In genomic region chr9:38286357-38286756, GRCh38 we compare ENCODE assay signal across 2 cellular contexts.
TF ChIP-seq lines count a peak whose summit lies in the region.

No MANE protein-coding gene starts in this region.

TF ChIP-seq in HepG2, 621 proteins besides CTCF, POLR2A, EP300 and RAD21:
- TF ChIP-seq ZNF629 (CRISPR knock-in tag; conservative IDR thresholded peaks at IDR 0.05) (0 out of 2 replicates have a peak, but pooled peaks have one; percentile 37), NR2F2 (IDR thresholded peaks at IDR 0.05; ENCODE audit: borderline replicate concordance, low read depth) (no peak)

TF ChIP-seq in H1, 55 proteins besides CTCF, POLR2A, EP300 and RAD21:
- no peak for TF ChIP-seq KDM4A (IDR thresholded peaks at IDR 0.05; ENCODE audit: low read depth, low read length, severe bottlenecking)
- TF ChIP-seq KDM1A (IDR thresholded peaks at IDR 0.05; ENCODE audit: borderline replicate concordance, low read length): peak; percentile 57; the same call in 1 of the 2 replicates
